Comparison of ENCODE assay signal across 10 cellular contexts in genomic region chr11:48170840-48171233, GRCh38. TPM values are rescaled to one million over a fixed set of nuclear protein-coding genes. Genes with fewer than 3 reads are reported as not detected.
DNase-seq lines count a peak whose midpoint lies in the region; ATAC-seq and TF ChIP-seq lines count a peak whose summit lies in the region.
"Had no signal": no experiment of that assay in that cellular context is flagged by ENCODE, and none has a peak within 500 bp of the region (broad histone marks: within the 10 kb centered on the region; RNA-seq: fewer than 3 reads in every experiment).

No MANE protein-coding gene starts in this region.

- no peak overlapping the region for H3K4me2 ChIP-seq in smooth muscle cell

- no peaks in the 10 kb centered on the region for H3K9me3 Mint-ChIP-seq in activated T-cell treated with anti-CD3 and anti-CD28 coated beads, Interleukin-2, amount 50 U/mL, for 24 hours
- no peaks in the 10 kb centered on the region for H3K9me3 Mint-ChIP-seq in activated T-cell treated with anti-CD3 and anti-CD28 coated beads, Interleukin-2, amount 50 U/mL, for 72 hours

- H3K79me2 ChIP-seq in smooth muscle cell (ENCODE audit: low read depth) = no peaks in the 10 kb centered on the region

- H3K9me3 ChIP-seq in heart right ventricle (no peaks in the 10 kb centered on the region), smooth muscle cell (replicated peaks; ENCODE audit: low read depth) (no peaks in the 10 kb centered on the region)

- no peak for ATAC-seq in activated T-cell treated with anti-CD3 and anti-CD28 coated beads, Interleukin-2, amount 50 U/mL, for 72 hours (replicated peaks in 1 of 2)
- ATAC-seq in heart right ventricle = peak in 1 of 8 donors; percentile 8

- no peaks in the 10 kb centered on the region for H3K27me3 Mint-ChIP-seq in activated T-cell treated with anti-CD3 and anti-CD28 coated beads, Interleukin-2, amount 50 U/mL, for 24 hours
- H3K27me3 Mint-ChIP-seq in activated T-cell treated with anti-CD3 and anti-CD28 coated beads, Interleukin-2, amount 50 U/mL, for 72 hours (ENCODE audit: low read depth) = no peaks in the 10 kb centered on the region

- peak overlapping the region; percentile 23 to 90 (median 85) for H3K27ac ChIP-seq in heart right ventricle
- no peak overlapping the region for H3K27ac ChIP-seq in smooth muscle cell (ENCODE audit: low read depth)

- no peaks in the 10 kb centered on the region for H4K20me1 ChIP-seq in smooth muscle cell (ENCODE audit: low read depth)

- DNase-seq in activated T-cell treated with anti-CD3 and anti-CD28 coated beads, Interleukin-2, amount 50 U/mL, for 24 hours = no peak
- no peak for DNase-seq in activated T-cell treated with anti-CD3 and anti-CD28 coated beads, Interleukin-2, amount 50 U/mL, for 72 hours
- DNase-seq in RPMI8226 (peak; percentile 13), heart right ventricle (no peak), stromal cell of bone marrow (ENCODE audit: low read depth) (peak; percentile 70), NCI-H1694 (lab: John Stamatoyannopoulos, UW) (no peak), D341Med (ENCODE audit: low spot score) (no peak), smooth muscle cell (lab: John Stamatoyannopoulos, UW; ENCODE audit: unreplicated experiment) (no peak)
- DNase-seq: NCI-H146 had no signal

- TF ChIP-seq CTCF in heart right ventricle (IDR thresholded peaks at IDR 0.05) = no peak
- no peak for TF ChIP-seq CTCF in smooth muscle cell (IDR thresholded peaks at IDR 0.05; ENCODE audit: borderline replicate concordance, insufficient read depth, poor library complexity, severe bottlenecking)

- H3K27me3 ChIP-seq in heart right ventricle (no peaks in the 10 kb centered on the region), smooth muscle cell (ENCODE audit: low read depth) (no peaks in the 10 kb centered on the region)

- H3F3A ChIP-seq in smooth muscle cell (ENCODE audit: low read depth) = no peaks in the 10 kb centered on the region

- 68% methylated on average over 4 of the region's 4 CpGs for WGBS in heart right ventricle, 2 donors
- 74% methylated on average over 4 of the region's 4 CpGs for WGBS in smooth muscle cell (ENCODE audit: low lambda C conversion rate)

- no peak overlapping the region for H2AFZ ChIP-seq in smooth muscle cell (ENCODE audit: low read depth)

- peaks cover 6 to 57% (median 38%) of the 10 kb centered on the region in 9 donors for H3K4me1 ChIP-seq in heart right ventricle
- peaks cover 7% of the 10 kb centered on the region for H3K4me1 ChIP-seq in smooth muscle cell (ENCODE audit: low read depth)

- H3K36me3 Mint-ChIP-seq in activated T-cell treated with anti-CD3 and anti-CD28 coated beads, Interleukin-2, amount 50 U/mL, for 24 hours (ENCODE audit: low read depth) = peaks cover 31% of the 10 kb centered on the region
- peaks cover 6% of the 10 kb centered on the region in 2 donors for H3K36me3 Mint-ChIP-seq in activated T-cell treated with anti-CD3 and anti-CD28 coated beads, Interleukin-2, amount 50 U/mL, for 72 hours (ENCODE audit: insufficient read depth in 2 of 2)

- H3K4me3 Mint-ChIP-seq in activated T-cell treated with anti-CD3 and anti-CD28 coated beads, Interleukin-2, amount 50 U/mL, for 24 hours = no peak overlapping the region
- H3K4me3 Mint-ChIP-seq in activated T-cell treated with anti-CD3 and anti-CD28 coated beads, Interleukin-2, amount 50 U/mL, for 72 hours = no peak overlapping the region

- peak overlapping the region; percentile 57 for H3K27ac Mint-ChIP-seq in activated T-cell treated with anti-CD3 and anti-CD28 coated beads, Interleukin-2, amount 50 U/mL, for 24 hours
- H3K27ac Mint-ChIP-seq in activated T-cell treated with anti-CD3 and anti-CD28 coated beads, Interleukin-2, amount 50 U/mL, for 72 hours = no peak overlapping the region

- peaks cover 0 to 32% (median 0%) of the 10 kb centered on the region in 9 donors for H3K36me3 ChIP-seq in heart right ventricle
- H3K36me3 ChIP-seq in smooth muscle cell (ENCODE audit: low read depth) = no peaks in the 10 kb centered on the region

- H3K4me1 Mint-ChIP-seq in activated T-cell treated with anti-CD3 and anti-CD28 coated beads, Interleukin-2, amount 50 U/mL, for 24 hours (ENCODE audit: low read depth) = peaks cover 19% of the 10 kb centered on the region
- H3K4me1 Mint-ChIP-seq in activated T-cell treated with anti-CD3 and anti-CD28 coated beads, Interleukin-2, amount 50 U/mL, for 72 hours (ENCODE audit: low read depth) = peaks cover 20% of the 10 kb centered on the region

- intact Hi-C loops in heart right ventricle (cut with DNase I) = loop anchor here in 4 of 10 donors (5.0 to 10.0 kb wide), 3 partner anchors 134 to 994 kb away; partner anchors contain the start of gene OR4S1 (in 3 of the 4)

- no peak overlapping the region for H3K9ac ChIP-seq in smooth muscle cell (ENCODE audit: low read depth)

- H3K4me3 ChIP-seq in heart right ventricle = peak overlapping the region in 2 of 10 donors; percentile 11 to 14
- no peak overlapping the region for H3K4me3 ChIP-seq in smooth muscle cell

RNA-seq across cellular contexts. Expression of gene OR4B1, which starts 45.8 kb away (rescaled TPM):
- not detected for total RNA-seq in activated T-cell treated with anti-CD3 and anti-CD28 coated beads, Interleukin-2, amount 50 U/mL, for 72 hours
- total RNA-seq in heart right ventricle (not detected), smooth muscle cell (not detected in 2 replicates)
- polyA plus RNA-seq in heart right ventricle (not detected), smooth muscle cell (not detected in 2 replicates)
- total RNA-seq: skeletal muscle tissue had no signal

Comparison
In these comparisons a context has a peak if more than half of its experiments do, and no peak if none do; other contexts are left out.
1. DNase-seq: peak in RPMI8226 (single experiment) and stromal cell of bone marrow (single experiment); none in activated T-cell treated with anti-CD3 and anti-CD28 coated beads, Interleukin-2, amount 50 U/mL, for 24 hours (single experiment), activated T-cell treated with anti-CD3 and anti-CD28 coated beads, Interleukin-2, amount 50 U/mL, for 72 hours (0 of 2), heart right ventricle (0 of 2), NCI-H1694 (single experiment), D341Med (single experiment) and smooth muscle cell (single experiment).